Comparison of ENCODE assay signal across 14 cellular contexts in the genomic region with DNA sequence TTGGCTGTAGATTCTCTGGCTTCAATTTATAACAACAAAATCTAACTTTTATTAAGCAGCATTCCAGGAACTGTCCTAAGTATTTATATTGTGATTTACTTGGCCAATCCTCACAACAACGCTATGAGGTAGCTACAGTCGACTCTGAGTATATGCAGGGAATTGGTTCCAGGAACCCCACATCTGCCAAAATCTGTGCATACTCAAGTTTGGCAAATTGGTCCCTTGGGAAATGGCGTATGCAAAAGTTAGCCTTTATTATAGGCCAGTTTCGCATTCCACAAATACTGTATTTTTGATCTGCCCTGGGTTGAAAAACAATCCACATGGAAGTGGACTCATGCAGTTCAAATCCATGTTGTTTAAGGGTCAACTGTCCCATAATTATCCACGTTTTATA.
"Had no signal": no experiment of that assay in that cellular context is flagged by ENCODE, and none has a peak within 500 bp of the region (broad histone marks: within the 10 kb centered on the region; RNA-seq: fewer than 3 reads in every experiment).

No MANE protein-coding gene starts in this region.

- H3K4me1 ChIP-seq: psoas muscle, testis had no signal

- H3K36me3 ChIP-seq: right lobe of liver, upper lobe of right lung had no signal

- H3K9me3 ChIP-seq: psoas muscle, right lobe of liver, testis, upper lobe of right lung had no signal

- H3K27me3 ChIP-seq: right lobe of liver, testis, upper lobe of right lung had no signal

- H3K27ac ChIP-seq: psoas muscle, right lobe of liver, testis, upper lobe of right lung had no signal

- ATAC-seq: activated CD8-positive, alpha-beta memory T cell treated with anti-CD3 and anti-CD28 coated beads, Interleukin-2, amount 10 ng/mL, durations not matched to agents 7 days and 5 days; activated naive CD4-positive, alpha-beta T cell treated with anti-CD3 and anti-CD28 coated beads, Interleukin-2, amount 50 U/mL, for 72 hours; left lobe of liver; psoas muscle; right lobe of liver; upper lobe of right lung had no signal

- H3K4me3 ChIP-seq: psoas muscle, right lobe of liver, testis, upper lobe of right lung had no signal

- DNase-seq: activated CD4-positive, alpha-beta T cell treated with anti-CD3 and anti-CD28 coated beads for 1 hour; activated CD4-positive, alpha-beta T cell treated with anti-CD3 and anti-CD28 coated beads, Interleukin-2, amount 50 U/mL, for 48 hours; activated CD8-positive, alpha-beta memory T cell treated with anti-CD3 and anti-CD28 coated beads, Interleukin-2, amount 10 ng/mL, durations not matched to agents 7 days and 5 days; activated effector memory CD4-positive, alpha-beta T cell treated with anti-CD3 and anti-CD28 coated beads, Interleukin-2, amount 50 U/mL, for 16 hours; activated T-cell treated with anti-CD3 and anti-CD28 coated beads, Interleukin-2, amount 50 U/mL, for 24 hours; amniotic stem cell; psoas muscle; right lobe of liver; stimulated activated CD4-positive, alpha-beta T cell treated with anti-CD3 and anti-CD28 coated beads, Interleukin-4, amount 100 ng/mL, for 24 hours; T-helper 9 cell; testis; upper lobe of right lung had no signal
